In the genomic region with DNA sequence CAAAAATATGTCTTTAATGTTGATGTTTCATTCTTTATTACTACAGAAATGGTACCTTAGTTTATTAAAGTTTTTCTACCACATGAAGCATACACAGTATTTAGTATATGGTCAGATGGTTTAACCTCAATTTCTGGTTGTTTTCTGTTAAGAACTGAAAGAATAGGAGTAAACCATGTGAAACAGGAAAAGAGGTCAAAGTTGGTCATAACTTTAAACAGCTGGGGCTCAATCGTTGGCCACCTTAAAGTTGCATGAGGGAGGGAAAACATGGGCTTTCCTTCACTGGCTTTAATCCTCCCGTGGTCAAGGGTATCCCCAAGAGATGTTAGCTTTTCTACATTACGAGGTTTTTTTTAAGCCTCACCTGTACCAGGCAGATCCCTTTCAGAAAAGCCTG, we compare ENCODE assay signal across 23 cellular contexts.
"Had no signal": no experiment of that assay in that cellular context is flagged by ENCODE, and none has a peak within 500 bp of the region (broad histone marks: within the 10 kb centered on the region; RNA-seq: fewer than 3 reads in every experiment).

No MANE protein-coding gene starts in this region.

- H3K27ac ChIP-seq: left lung, lower lobe of right lung, ovary, right atrium auricular region, right lobe of liver, transverse colon, vagina had no signal

- H3K27me3 ChIP-seq: left lung, ovary, right atrium auricular region, right lobe of liver, testis, thyroid gland, transverse colon, upper lobe of left lung, vagina had no signal

- H3K9me3 ChIP-seq: left lung, lower lobe of right lung, ovary, right atrium auricular region, right lobe of liver, testis, thyroid gland, transverse colon, upper lobe of left lung, vagina had no signal

- H3K4me3 ChIP-seq: left lung, lower lobe of right lung, ovary, right atrium auricular region, right lobe of liver, smooth muscle cell, testis, thyroid gland, transverse colon, upper lobe of left lung, vagina had no signal

- DNase-seq: hippocampal formation; kidney; left colon; left lung; lower lobe of right lung; mammary epithelial cell; mesenchymal stem cell; naive thymus-derived CD4-positive, alpha-beta T cell; ovary; right lobe of liver; stimulated activated CD4-positive, alpha-beta T cell treated with anti-CD3 and anti-CD28 coated beads, Interleukin-1b, Interleukin-23, amount 100 ng/mL, for 48 hours; stimulated activated CD4-positive, alpha-beta T cell treated with anti-CD3 and anti-CD28 coated beads, Interleukin-2, amount 100 ng/mL, for 48 hours; stimulated activated CD4-positive, alpha-beta T cell treated with anti-CD3 and anti-CD28 coated beads, Interleukin-4, amount 100 ng/mL, for 4 hours; stimulated activated CD8-positive, alpha-beta memory T cell treated with anti-CD3 and anti-CD28 coated beads, Interleukin-4, amount 100 ng/mL, for 48 hours; stimulated activated naive CD4-positive, alpha-beta T cell treated with Interleukin-2 at 50 U/mL for 16 hours; stimulated activated naive CD8-positive, alpha-beta T cell treated with anti-CD3 and anti-CD28 coated beads, Interleukin-15, amount 100 ng/mL, for 72 hours; testis; thyroid gland; transverse colon; upper lobe of left lung had no signal

- H3K4me2 ChIP-seq: smooth muscle cell had no signal

- H3K36me3 ChIP-seq: left lung, lower lobe of right lung, ovary, right atrium auricular region, right lobe of liver, thyroid gland, transverse colon, upper lobe of left lung, vagina had no signal

- H3K4me1 ChIP-seq: left lung, lower lobe of right lung, right atrium auricular region, right lobe of liver, transverse colon, upper lobe of left lung had no signal
